Comparison of ENCODE assay signal across 1 cellular context in genomic region chr5:124670672-124671592, GRCh38.
TF ChIP-seq lines count a peak whose summit lies in the region.

No MANE protein-coding gene starts in this region.

TF ChIP-seq in HEK293, 187 proteins besides CTCF, POLR2A, EP300 and RAD21 (continued from another document):
- TF ChIP-seq HIC1 (tag by site-specific recombination; IDR thresholded peaks at IDR 0.05), result no peak
- TF ChIP-seq TCF7L2 (IDR thresholded peaks at IDR 0.05; ENCODE audit: borderline replicate concordance, low read depth, low read length), result peak; percentile 62
- TF ChIP-seq ZNF664 (tag by site-specific recombination; IDR thresholded peaks at IDR 0.05), result no peak
- peak; percentile 20; the same call in 1 of the 2 replicates for TF ChIP-seq PRDM4 (tag by site-specific recombination; IDR thresholded peaks at IDR 0.05)
- no peak for TF ChIP-seq ZNF148 (tag by site-specific recombination; IDR thresholded peaks at IDR 0.05; ENCODE audit: borderline replicate concordance)
- TF ChIP-seq ZNF10 (tag by site-specific recombination; IDR thresholded peaks at IDR 0.05), result peak; percentile 64; the same call in 1 of the 2 replicates
- peak; percentile 87 for TF ChIP-seq ZNF843 (tag by site-specific recombination; IDR thresholded peaks at IDR 0.05)
- TF ChIP-seq ZNF600 (tag by site-specific recombination; IDR thresholded peaks at IDR 0.05), result peak; percentile 54; the same call in 1 of the 2 replicates
- 0 out of 2 replicates have a peak, but pooled peaks have one; percentile 60 for TF ChIP-seq ZNF580 (tag by site-specific recombination; IDR thresholded peaks at IDR 0.05)
- 0 out of 2 replicates have a peak, but pooled peaks have one; percentile 61 for TF ChIP-seq ZNF24 (tag by site-specific recombination; IDR thresholded peaks at IDR 0.05)
- peak; percentile 97 for TF ChIP-seq ZBTB44 (tag by site-specific recombination; IDR thresholded peaks at IDR 0.05)
- peak; percentile 60; the same call in 1 of the 2 replicates for TF ChIP-seq PRDM1 (tag by site-specific recombination; IDR thresholded peaks at IDR 0.05)
- TF ChIP-seq BCL11B (tag by site-specific recombination; IDR thresholded peaks at IDR 0.05; ENCODE audit: low read depth), result 0 out of 2 replicates have a peak, but pooled peaks have one; percentile 28
- 0 out of 2 replicates have a peak, but pooled peaks have one; percentile 42 for TF ChIP-seq ZNF692 (tag by site-specific recombination; IDR thresholded peaks at IDR 0.05)
TF ChIP-seq in HEK293: peak in this region for 40.
